Comparison of ENCODE assay signal across 1 cellular context in genomic region chr11:110311783-110312578, GRCh38.
TF ChIP-seq lines count a peak whose summit lies in the region.

No MANE protein-coding gene starts in this region.

TF ChIP-seq in H1, 55 proteins besides CTCF, POLR2A, EP300 and RAD21:
- TF ChIP-seq MAFK (IDR thresholded peaks at IDR 0.05; ENCODE audit: low read depth, low read length): peak; percentile 79
- TF ChIP-seq TCF12 (IDR thresholded peaks at IDR 0.05; ENCODE audit: low read depth, low read length): no peak
- no peak for TF ChIP-seq YY1 (IDR thresholded peaks at IDR 0.05; ENCODE audit: low read depth, low read length)
- TF ChIP-seq BACH1 (IDR thresholded peaks at IDR 0.05; ENCODE audit: low read length): peak; percentile 66; the same call in 1 of the 2 replicates
TF ChIP-seq in H1: peak in this region for 2.
